Comparison of ENCODE assay signal across 1 cellular context in the genomic region with DNA sequence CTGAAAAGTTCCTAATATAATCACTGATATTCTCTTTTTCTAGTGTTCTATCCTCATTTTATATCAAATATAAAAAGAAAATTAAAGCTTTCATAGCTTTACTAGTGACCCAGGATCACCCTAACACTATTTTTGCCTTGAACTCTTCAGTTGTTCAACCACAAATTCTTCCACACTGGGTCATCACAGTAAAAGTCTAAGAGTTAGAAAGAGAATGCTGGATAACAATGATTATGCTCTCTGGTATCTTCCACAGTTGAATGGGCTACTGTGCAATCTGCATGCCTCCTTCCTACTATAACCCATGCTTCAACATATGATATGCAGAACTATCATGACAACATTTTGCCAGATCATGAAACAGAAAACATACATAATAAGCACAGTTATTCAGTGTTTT.
A peak's percentile ranks its signal among the peaks of the same experiment; 100 is the strongest.
TF ChIP-seq lines count a peak whose summit lies in the region.

No MANE protein-coding gene starts in this region.

TF ChIP-seq in IMR-90, 13 proteins besides CTCF, POLR2A, EP300 and RAD21:
- no peak for TF ChIP-seq FOS (IDR thresholded peaks at IDR 0.05; ENCODE audit: low read depth, low read length)
- no peak for TF ChIP-seq RFX5 (IDR thresholded peaks at IDR 0.05; ENCODE audit: low read depth, low read length)
- TF ChIP-seq, protein P1, sequence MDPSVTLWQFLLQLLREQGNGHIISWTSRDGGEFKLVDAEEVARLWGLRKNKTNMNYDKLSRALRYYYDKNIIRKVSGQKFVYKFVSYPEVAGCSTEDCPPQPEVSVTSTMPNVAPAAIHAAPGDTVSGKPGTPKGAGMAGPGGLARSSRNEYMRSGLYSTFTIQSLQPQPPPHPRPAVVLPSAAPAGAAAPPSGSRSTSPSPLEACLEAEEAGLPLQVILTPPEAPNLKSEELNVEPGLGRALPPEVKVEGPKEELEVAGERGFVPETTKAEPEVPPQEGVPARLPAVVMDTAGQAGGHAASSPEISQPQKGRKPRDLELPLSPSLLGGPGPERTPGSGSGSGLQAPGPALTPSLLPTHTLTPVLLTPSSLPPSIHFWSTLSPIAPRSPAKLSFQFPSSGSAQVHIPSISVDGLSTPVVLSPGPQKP (IDR thresholded peaks at IDR 0.05; ENCODE audit: borderline replicate concordance, low read depth, low read length), result no peak
- no peak for TF ChIP-seq BHLHE40 (IDR thresholded peaks at IDR 0.05; ENCODE audit: low read depth, low read length)
- TF ChIP-seq NFE2L2 (IDR thresholded peaks at IDR 0.05; ENCODE audit: low read depth, low read length), result peak; percentile 21; the same call in 1 of the 2 replicates
- peak; percentile 80 for TF ChIP-seq CEBPB (IDR thresholded peaks at IDR 0.05; ENCODE audit: low read depth, low read length)
- no peak for TF ChIP-seq CHD1 (IDR thresholded peaks at IDR 0.05; ENCODE audit: low read depth, low read length)
